ENCODE assay signal across 30 cellular contexts in the genomic region with DNA sequence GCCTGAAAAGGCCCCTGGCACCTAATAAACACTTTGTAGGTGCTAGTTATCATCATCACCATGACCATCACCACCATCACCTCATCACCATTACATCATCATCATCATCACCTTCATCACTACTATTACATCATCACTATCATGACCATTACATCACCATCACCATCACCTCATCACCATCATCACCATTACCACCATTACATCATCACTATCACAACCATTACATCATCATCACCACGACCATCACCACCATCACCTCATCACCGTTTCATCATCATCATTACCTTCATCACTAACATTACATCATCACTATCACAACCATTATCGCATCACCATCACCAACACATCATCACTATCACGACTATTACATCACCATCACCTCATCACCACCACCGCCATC.
"Had no signal": no experiment of that assay in that cellular context is flagged by ENCODE, and none has a peak within 500 bp of the region (broad histone marks: within the 10 kb centered on the region; RNA-seq: fewer than 3 reads in every experiment).

No MANE protein-coding gene starts in this region.

- H3K36me3 Mint-ChIP-seq: activated CD4-positive, alpha-beta memory T cell treated with anti-CD3 and anti-CD28 coated beads for 36 hours; activated CD8-positive, alpha-beta memory T cell treated with anti-CD3 and anti-CD28 coated beads, Interleukin-2, amount 10 ng/mL, durations not matched to agents 7 days and 5 days; activated naive CD4-positive, alpha-beta T cell treated with anti-CD3 and anti-CD28 coated beads, Interleukin-2, amount 10 ng/mL, durations not matched to agents 7 days and 5 days; activated naive CD8-positive, alpha-beta T cell treated with anti-CD3 and anti-CD28 coated beads, Interleukin-2, amount 10 ng/mL, durations not matched to agents 7 days and 5 days; brain had no signal

- H3K4me3 ChIP-seq: ascending aorta, breast epithelium, cardiac muscle cell, colonic mucosa, esophagus muscularis mucosa, gastrocnemius medialis, heart left ventricle had no signal

- H3K27me3 ChIP-seq: ascending aorta, cardiac muscle cell, colonic mucosa, esophagus muscularis mucosa, foreskin keratinocyte, gastrocnemius medialis, heart left ventricle had no signal

- H3K4me3 Mint-ChIP-seq: activated CD4-positive, alpha-beta memory T cell treated with anti-CD3 and anti-CD28 coated beads for 36 hours; activated CD4-positive, alpha-beta T cell treated with anti-CD3 and anti-CD28 coated beads for 36 hours; activated CD4-positive, alpha-beta T cell treated with anti-CD3 and anti-CD28 coated beads, Interleukin-2, amount 10 ng/mL, durations not matched to agents 24 days and 14 days; activated CD8-positive, alpha-beta memory T cell treated with anti-CD3 and anti-CD28 coated beads, Interleukin-2, amount 10 ng/mL, durations not matched to agents 7 days and 5 days; activated CD8-positive, alpha-beta T cell treated with anti-CD3 and anti-CD28 coated beads, Interleukin-2, amount 10 ng/mL, durations not matched to agents 7 days and 5 days; activated naive CD4-positive, alpha-beta T cell treated with anti-CD3 and anti-CD28 coated beads, Interleukin-2, amount 10 ng/mL, durations not matched to agents 7 days and 5 days; activated naive CD8-positive, alpha-beta T cell treated with anti-CD3 and anti-CD28 coated beads, Interleukin-2, amount 10 ng/mL, durations not matched to agents 7 days and 5 days; activated T-cell treated with anti-CD3 and anti-CD28 coated beads, Interleukin-2, amount 50 U/mL, for 24 hours; activated T-cell treated with anti-CD3 and anti-CD28 coated beads, Interleukin-2, amount 50 U/mL, for 72 hours; brain; endodermal cell had no signal

- DNase-seq: activated CD4-positive, alpha-beta memory T cell treated with anti-CD3 and anti-CD28 coated beads for 36 hours; activated CD4-positive, alpha-beta T cell treated with anti-CD3 and anti-CD28 coated beads for 36 hours; activated CD4-positive, alpha-beta T cell treated with anti-CD3 and anti-CD28 coated beads, Interleukin-2, amount 10 ng/mL, durations not matched to agents 24 days and 14 days; activated CD4-positive, CD25-positive, alpha-beta regulatory T cell; activated CD4-positive, CD25-positive, alpha-beta regulatory T cell treated with anti-CD3 and anti-CD28 coated beads, Interleukin-2, amount 50 U/mL, for 72 hours; activated CD8-positive, alpha-beta memory T cell treated with anti-CD3 and anti-CD28 coated beads, Interleukin-2, amount 10 ng/mL, durations not matched to agents 7 days and 5 days; activated CD8-positive, alpha-beta memory T cell treated with anti-CD3 and anti-CD28 coated beads, Interleukin-2, amount 50 U/mL, for 4 hours; activated CD8-positive, alpha-beta T cell treated with anti-CD3 and anti-CD28 coated beads, Interleukin-2, amount 10 ng/mL, durations not matched to agents 7 days and 5 days; activated gamma-delta T cell; activated naive CD4-positive, alpha-beta T cell; activated naive CD4-positive, alpha-beta T cell treated with anti-CD3 and anti-CD28 coated beads, Interleukin-2, amount 10 ng/mL, durations not matched to agents 7 days and 5 days; activated naive CD8-positive, alpha-beta T cell treated with anti-CD3 and anti-CD28 coated beads, Interleukin-2, amount 10 ng/mL, durations not matched to agents 7 days and 5 days; activated T-cell treated with anti-CD3 and anti-CD28 coated beads for 4 hours; activated T-cell treated with anti-CD3 and anti-CD28 coated beads, Interleukin-2, amount 50 U/mL, for 24 hours; activated T-cell treated with anti-CD3 and anti-CD28 coated beads, Interleukin-2, amount 50 U/mL, for 72 hours; central memory CD4-positive, alpha-beta T cell; cerebellar nuclear complex; colonic mucosa; effector CD8-positive, alpha-beta T cell; endodermal cell; foreskin keratinocyte; gastrocnemius medialis; glutamatergic neuron; heart left ventricle had no signal

- H3K27ac ChIP-seq: ascending aorta, breast epithelium, cardiac muscle cell, colonic mucosa, esophagus muscularis mucosa, foreskin keratinocyte, gastrocnemius medialis, heart left ventricle had no signal

- H3K27me3 Mint-ChIP-seq: activated CD4-positive, alpha-beta memory T cell treated with anti-CD3 and anti-CD28 coated beads for 36 hours; activated CD4-positive, alpha-beta T cell treated with anti-CD3 and anti-CD28 coated beads, Interleukin-2, amount 10 ng/mL, durations not matched to agents 24 days and 14 days; activated CD8-positive, alpha-beta memory T cell treated with anti-CD3 and anti-CD28 coated beads, Interleukin-2, amount 10 ng/mL, durations not matched to agents 7 days and 5 days; activated naive CD4-positive, alpha-beta T cell treated with anti-CD3 and anti-CD28 coated beads, Interleukin-2, amount 10 ng/mL, durations not matched to agents 7 days and 5 days had no signal

- H3K36me3 ChIP-seq: ascending aorta, breast epithelium, cardiac muscle cell, colonic mucosa, esophagus muscularis mucosa, gastrocnemius medialis, heart left ventricle had no signal

- H3K4me1 Mint-ChIP-seq: activated CD4-positive, alpha-beta T cell treated with anti-CD3 and anti-CD28 coated beads for 36 hours; activated CD4-positive, alpha-beta T cell treated with anti-CD3 and anti-CD28 coated beads, Interleukin-2, amount 10 ng/mL, durations not matched to agents 24 days and 14 days; activated CD8-positive, alpha-beta memory T cell treated with anti-CD3 and anti-CD28 coated beads, Interleukin-2, amount 10 ng/mL, durations not matched to agents 7 days and 5 days; activated naive CD4-positive, alpha-beta T cell treated with anti-CD3 and anti-CD28 coated beads, Interleukin-2, amount 10 ng/mL, durations not matched to agents 7 days and 5 days; activated naive CD8-positive, alpha-beta T cell treated with anti-CD3 and anti-CD28 coated beads, Interleukin-2, amount 10 ng/mL, durations not matched to agents 7 days and 5 days had no signal

- H3K9me3 ChIP-seq: ascending aorta, colonic mucosa, gastrocnemius medialis, heart left ventricle had no signal

- ATAC-seq: activated CD4-positive, alpha-beta T cell treated with anti-CD3 and anti-CD28 coated beads for 36 hours; activated CD8-positive, alpha-beta memory T cell treated with anti-CD3 and anti-CD28 coated beads, Interleukin-2, amount 10 ng/mL, durations not matched to agents 7 days and 5 days; activated CD8-positive, alpha-beta T cell treated with anti-CD3 and anti-CD28 coated beads, Interleukin-2, amount 10 ng/mL, durations not matched to agents 7 days and 5 days; activated naive CD4-positive, alpha-beta T cell treated with anti-CD3 and anti-CD28 coated beads, Interleukin-2, amount 50 U/mL, for 72 hours; activated T-cell treated with anti-CD3 and anti-CD28 coated beads, Interleukin-2, amount 50 U/mL, for 72 hours; foreskin keratinocyte; gastrocnemius medialis; heart left ventricle had no signal

- H3K27ac Mint-ChIP-seq: activated CD4-positive, alpha-beta memory T cell treated with anti-CD3 and anti-CD28 coated beads for 36 hours; activated CD4-positive, alpha-beta T cell treated with anti-CD3 and anti-CD28 coated beads for 36 hours; activated CD4-positive, alpha-beta T cell treated with anti-CD3 and anti-CD28 coated beads, Interleukin-2, amount 10 ng/mL, durations not matched to agents 24 days and 14 days; activated CD8-positive, alpha-beta memory T cell treated with anti-CD3 and anti-CD28 coated beads, Interleukin-2, amount 10 ng/mL, durations not matched to agents 7 days and 5 days; activated CD8-positive, alpha-beta T cell treated with anti-CD3 and anti-CD28 coated beads, Interleukin-2, amount 10 ng/mL, durations not matched to agents 7 days and 5 days; activated naive CD4-positive, alpha-beta T cell treated with anti-CD3 and anti-CD28 coated beads, Interleukin-2, amount 10 ng/mL, durations not matched to agents 7 days and 5 days; activated naive CD4-positive, alpha-beta T cell treated with anti-CD3 and anti-CD28 coated beads, Interleukin-2, amount 50 U/mL, for 72 hours; activated naive CD8-positive, alpha-beta T cell treated with anti-CD3 and anti-CD28 coated beads, Interleukin-2, amount 10 ng/mL, durations not matched to agents 7 days and 5 days; activated T-cell treated with anti-CD3 and anti-CD28 coated beads, Interleukin-2, amount 50 U/mL, for 24 hours; activated T-cell treated with anti-CD3 and anti-CD28 coated beads, Interleukin-2, amount 50 U/mL, for 72 hours; brain; endodermal cell had no signal

- H3K4me1 ChIP-seq: ascending aorta, breast epithelium, colonic mucosa, esophagus muscularis mucosa, foreskin keratinocyte, gastrocnemius medialis, heart left ventricle had no signal
